In the genomic region with DNA sequence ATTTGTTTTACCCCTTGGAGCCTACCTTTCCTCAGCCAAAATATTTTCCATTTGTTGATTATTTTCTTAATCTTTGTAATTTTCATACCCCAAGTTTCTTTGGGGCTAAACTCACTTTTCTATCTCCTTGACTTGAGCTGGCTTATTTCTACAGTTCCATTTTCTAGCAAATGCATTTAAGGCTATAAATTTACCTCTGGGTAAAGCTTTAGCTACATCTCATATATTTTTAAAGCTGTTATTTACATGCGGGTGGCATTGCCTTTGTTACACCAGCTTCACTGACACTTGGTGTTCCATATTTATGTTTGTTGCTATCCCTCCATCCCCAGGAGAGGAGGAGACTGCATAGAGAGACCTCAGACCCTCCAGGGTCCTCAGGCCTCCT, we compare ENCODE assay signal across 14 cellular contexts.
DNase-seq lines count a peak whose midpoint lies in the region; ATAC-seq and TF ChIP-seq lines count a peak whose summit lies in the region.
"Had no signal": no experiment of that assay in that cellular context is flagged by ENCODE, and none has a peak within 500 bp of the region (broad histone marks: within the 10 kb centered on the region; RNA-seq: fewer than 3 reads in every experiment).

No MANE protein-coding gene starts in this region.

- H3K27me3 ChIP-seq in NT2/D1 (ENCODE audit: insufficient read depth, insufficient read length) = peaks cover 18% of the 10 kb centered on the region

- no peak for ATAC-seq in activated CD8-positive, alpha-beta memory T cell treated with anti-CD3 and anti-CD28 coated beads, Interleukin-2, amount 10 ng/mL, durations not matched to agents 7 days and 5 days
- ATAC-seq: esophagus mucosa had no signal

- H3K9me3 Mint-ChIP-seq in activated CD8-positive, alpha-beta memory T cell treated with anti-CD3 and anti-CD28 coated beads, Interleukin-2, amount 10 ng/mL, durations not matched to agents 7 days and 5 days (ENCODE audit: low read depth) = peaks cover 9% of the 10 kb centered on the region
- peaks cover 12% of the 10 kb centered on the region for H3K9me3 Mint-ChIP-seq in progenitor cell of endocrine pancreas (ENCODE audit: low read depth)

- peaks cover 18% of the 10 kb centered on the region for H3K36me3 Mint-ChIP-seq in activated CD8-positive, alpha-beta memory T cell treated with anti-CD3 and anti-CD28 coated beads, Interleukin-2, amount 10 ng/mL, durations not matched to agents 7 days and 5 days
- no peaks in the 10 kb centered on the region for H3K36me3 Mint-ChIP-seq in progenitor cell of endocrine pancreas (ENCODE audit: insufficient read depth)

- no peak for TF ChIP-seq CTCF in coronary artery (IDR thresholded peaks at IDR 0.05)
- TF ChIP-seq CTCF in progenitor cell of endocrine pancreas (IDR thresholded peaks at IDR 0.05; ENCODE audit: unreplicated experiment) = no peak

- DNase-seq in activated CD8-positive, alpha-beta memory T cell treated with anti-CD3 and anti-CD28 coated beads, Interleukin-2, amount 10 ng/mL, durations not matched to agents 7 days and 5 days = no peak
- DNase-seq in activated CD8-positive, alpha-beta memory T cell treated with anti-CD3 and anti-CD28 coated beads for 24 hours = no peak
- DNase-seq in NT2/D1 (ENCODE audit: low read depth, low spot score) = no peak
- no peak for DNase-seq in coronary artery (ENCODE audit: low spot score)
- DNase-seq in progenitor cell of endocrine pancreas (ENCODE audit: low spot score, unreplicated experiment) = no peak
- DNase-seq in dermis blood vessel endothelial cell = no peak
- DNase-seq in stimulated activated CD4-positive, alpha-beta T cell treated with anti-CD3 and anti-CD28 coated beads, Interleukin-1b, Interleukin-23, amount 100 ng/mL, for 48 hours = no peak
- no peak for DNase-seq in inferior parietal cortex (ENCODE audit: extremely low spot score)
- DNase-seq: activated CD4-positive, alpha-beta T cell treated with anti-CD3 and anti-CD28 coated beads, Interleukin-2, amount 50 U/mL, for 1 hour; NCI-H187; NCI-H524 treated with DMSO at 0.1 percent for 48 hours had no signal

- no peak overlapping the region for H3K27ac Mint-ChIP-seq in activated CD8-positive, alpha-beta memory T cell treated with anti-CD3 and anti-CD28 coated beads, Interleukin-2, amount 10 ng/mL, durations not matched to agents 7 days and 5 days
- H3K27ac Mint-ChIP-seq in progenitor cell of endocrine pancreas = no peak overlapping the region

- peaks cover 66% of the 10 kb centered on the region for H3K27me3 Mint-ChIP-seq in activated CD8-positive, alpha-beta memory T cell treated with anti-CD3 and anti-CD28 coated beads, Interleukin-2, amount 10 ng/mL, durations not matched to agents 7 days and 5 days
- peaks cover 55% of the 10 kb centered on the region for H3K27me3 Mint-ChIP-seq in progenitor cell of endocrine pancreas

- H3K4me3 ChIP-seq in NT2/D1 (ENCODE audit: insufficient read length, low read depth) = peak overlapping the region; percentile 49
- H3K4me3 ChIP-seq in coronary artery = peak overlapping the region; percentile 77

- H3K9me3 ChIP-seq in NT2/D1 (ENCODE audit: insufficient read depth, low read length) = peaks cover 27% of the 10 kb centered on the region

- peak overlapping the region; percentile 15 for H3K4me3 Mint-ChIP-seq in activated CD8-positive, alpha-beta memory T cell treated with anti-CD3 and anti-CD28 coated beads, Interleukin-2, amount 10 ng/mL, durations not matched to agents 7 days and 5 days
- peak overlapping the region; percentile 68 for H3K4me3 Mint-ChIP-seq in progenitor cell of endocrine pancreas (ENCODE audit: low read depth)

- CTCF ChIA-PET in activated CD8-positive, alpha-beta memory T cell treated with anti-CD3 and anti-CD28 coated beads, Interleukin-2, amount 10 ng/mL, durations not matched to agents 7 days and 5 days (lab: Charles Lee) = interaction anchor here (1.3 kb wide), 1 partner anchor 20 kb away, joined by 3 read pairs; no protein-coding TSS in a partner anchor

- peaks cover 8% of the 10 kb centered on the region for H3K4me1 Mint-ChIP-seq in activated CD8-positive, alpha-beta memory T cell treated with anti-CD3 and anti-CD28 coated beads, Interleukin-2, amount 10 ng/mL, durations not matched to agents 7 days and 5 days
- H3K4me1 Mint-ChIP-seq in progenitor cell of endocrine pancreas (ENCODE audit: low read depth) = peaks cover 2% of the 10 kb centered on the region

- H3K36me3 ChIP-seq in NT2/D1 (ENCODE audit: insufficient read depth, insufficient read length, low read length) = no peaks in the 10 kb centered on the region
- H3K36me3 ChIP-seq: left lung, neutrophil had no signal

- H3K27ac ChIP-seq in coronary artery = no peak overlapping the region
- H3K27ac ChIP-seq: left lung, neutrophil had no signal

- peaks cover 7% of the 10 kb centered on the region for H3K4me1 ChIP-seq in NT2/D1 (ENCODE audit: insufficient read depth, insufficient read length)

- H3K9ac ChIP-seq in NT2/D1 (ENCODE audit: insufficient read length, low read depth) = no peak overlapping the region
